Comparison of ENCODE assay signal across 34 cellular contexts in the genomic region with DNA sequence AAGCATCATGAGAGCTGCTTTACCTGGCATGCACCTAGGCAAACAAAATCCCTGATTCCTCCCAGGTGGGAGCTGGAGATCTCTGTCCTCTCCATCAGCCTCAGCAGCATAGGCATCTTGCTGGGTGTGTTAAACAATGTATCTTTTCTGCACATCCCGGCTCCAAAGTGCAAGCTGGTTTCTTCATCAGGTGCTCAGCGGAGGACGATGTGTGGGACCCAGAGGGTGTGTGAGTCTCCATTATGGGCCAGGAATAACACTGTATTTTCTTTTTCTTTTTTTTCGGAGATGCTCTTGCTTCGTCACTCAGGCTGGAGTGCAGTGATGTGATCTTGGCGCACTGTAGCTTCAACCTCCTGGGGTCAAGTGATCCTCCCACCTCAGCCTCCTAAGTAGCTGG. TPM values are rescaled to one million over a fixed set of nuclear protein-coding genes. Genes with fewer than 3 reads are reported as not detected.
"Had no signal": no experiment of that assay in that cellular context is flagged by ENCODE, and none has a peak within 500 bp of the region (broad histone marks: within the 10 kb centered on the region; RNA-seq: fewer than 3 reads in every experiment).

No MANE protein-coding gene starts in this region.

- H3K4me1 Mint-ChIP-seq: activated CD8-positive, alpha-beta memory T cell treated with anti-CD3 and anti-CD28 coated beads, Interleukin-2, amount 10 ng/mL, durations not matched to agents 7 days and 5 days had no signal

- ATAC-seq: activated CD4-positive, alpha-beta T cell treated with anti-CD3 and anti-CD28 coated beads for 36 hours; activated CD8-positive, alpha-beta memory T cell treated with anti-CD3 and anti-CD28 coated beads, Interleukin-2, amount 10 ng/mL, durations not matched to agents 7 days and 5 days; activated CD8-positive, alpha-beta T cell treated with anti-CD3 and anti-CD28 coated beads, Interleukin-2, amount 10 ng/mL, durations not matched to agents 7 days and 5 days; effector memory CD8-positive, alpha-beta T cell; gastroesophageal sphincter had no signal

- H3K9me3 ChIP-seq: esophagus squamous epithelium, gastroesophageal sphincter had no signal

- H3K4me3 ChIP-seq: esophagus squamous epithelium, gastroesophageal sphincter had no signal

- H3K27ac ChIP-seq: brain microvascular endothelial cell, epithelial cell of prostate, esophagus squamous epithelium, gastroesophageal sphincter had no signal

- H3K4me1 ChIP-seq: gastroesophageal sphincter had no signal

- DNase-seq: activated CD4-positive, alpha-beta memory T cell treated with anti-CD3 and anti-CD28 coated beads for 36 hours; activated CD4-positive, alpha-beta T cell treated with anti-CD3 and anti-CD28 coated beads for 36 hours; activated CD4-positive, alpha-beta T cell treated with anti-CD3 and anti-CD28 coated beads, Interleukin-2, amount 10 ng/mL, durations not matched to agents 24 days and 14 days; activated CD4-positive, CD25-positive, alpha-beta regulatory T cell; activated CD4-positive, CD25-positive, alpha-beta regulatory T cell treated with anti-CD3 and anti-CD28 coated beads, Interleukin-2, amount 50 U/mL, for 72 hours; activated CD8-positive, alpha-beta memory T cell treated with anti-CD3 and anti-CD28 coated beads, Interleukin-2, amount 10 ng/mL, durations not matched to agents 7 days and 5 days; activated CD8-positive, alpha-beta memory T cell treated with anti-CD3 and anti-CD28 coated beads, Interleukin-2, amount 50 U/mL, for 4 hours; activated CD8-positive, alpha-beta T cell treated with anti-CD3 and anti-CD28 coated beads, Interleukin-2, amount 10 ng/mL, durations not matched to agents 7 days and 5 days; activated gamma-delta T cell; activated naive CD4-positive, alpha-beta T cell; activated naive CD4-positive, alpha-beta T cell treated with anti-CD3 and anti-CD28 coated beads, Interleukin-2, amount 50 U/mL, for 16 hours; activated T-cell treated with anti-CD3 and anti-CD28 coated beads, Interleukin-2, amount 50 U/mL, for 1 hour; activated T-cell treated with anti-CD3 and anti-CD28 coated beads, Interleukin-2, amount 50 U/mL, for 48 hours; amniotic stem cell; anterior cingulate cortex; brain microvascular endothelial cell; cortex of kidney; dermis blood vessel endothelial cell; effector CD4-positive, alpha-beta T cell; effector memory CD8-positive, alpha-beta T cell; esophagus squamous epithelium; foreskin melanocyte; T-helper 2 cell had no signal

- H3K9me3 Mint-ChIP-seq: activated CD4-positive, alpha-beta memory T cell treated with anti-CD3 and anti-CD28 coated beads for 36 hours; activated CD4-positive, alpha-beta T cell treated with anti-CD3 and anti-CD28 coated beads, Interleukin-2, amount 10 ng/mL, durations not matched to agents 24 days and 14 days; activated T-helper 1 cell treated with anti-CD3 and anti-CD28 coated beads, Interleukin-12 subunit alpha, Interleukin-12 subunit beta, Interleukin-2, Interleukin-4 antibody, amounts not matched to agents 30 ng/mL and 10 ng/mL and 1 ng/mL, durations not matched to agents 14 hours and 24 hours and 36 hours; effector memory CD8-positive, alpha-beta T cell had no signal

- H3K4me3 Mint-ChIP-seq: activated CD4-positive, alpha-beta memory T cell treated with anti-CD3 and anti-CD28 coated beads for 36 hours; activated CD4-positive, alpha-beta T cell treated with anti-CD3 and anti-CD28 coated beads for 36 hours; activated CD4-positive, alpha-beta T cell treated with anti-CD3 and anti-CD28 coated beads, Interleukin-2, amount 10 ng/mL, durations not matched to agents 24 days and 14 days; activated CD8-positive, alpha-beta memory T cell treated with anti-CD3 and anti-CD28 coated beads, Interleukin-2, amount 10 ng/mL, durations not matched to agents 7 days and 5 days; activated CD8-positive, alpha-beta T cell treated with anti-CD3 and anti-CD28 coated beads, Interleukin-2, amount 10 ng/mL, durations not matched to agents 7 days and 5 days; activated naive CD8-positive, alpha-beta T cell; activated T-helper 1 cell treated with anti-CD3 and anti-CD28 coated beads, Interleukin-12 subunit alpha, Interleukin-12 subunit beta, Interleukin-2, Interleukin-4 antibody, amounts not matched to agents 30 ng/mL and 10 ng/mL and 1 ng/mL, durations not matched to agents 14 hours and 24 hours and 36 hours; effector memory CD8-positive, alpha-beta T cell had no signal

- H3K27me3 ChIP-seq: brain microvascular endothelial cell had no signal

- H3K36me3 Mint-ChIP-seq: activated CD4-positive, alpha-beta memory T cell treated with anti-CD3 and anti-CD28 coated beads for 36 hours; activated CD8-positive, alpha-beta memory T cell treated with anti-CD3 and anti-CD28 coated beads, Interleukin-2, amount 10 ng/mL, durations not matched to agents 7 days and 5 days; activated naive CD8-positive, alpha-beta T cell had no signal

- H3K27ac Mint-ChIP-seq: activated CD4-positive, alpha-beta memory T cell treated with anti-CD3 and anti-CD28 coated beads for 36 hours; activated CD4-positive, alpha-beta T cell treated with anti-CD3 and anti-CD28 coated beads for 36 hours; activated CD4-positive, alpha-beta T cell treated with anti-CD3 and anti-CD28 coated beads, Interleukin-2, amount 10 ng/mL, durations not matched to agents 24 days and 14 days; activated CD8-positive, alpha-beta memory T cell treated with anti-CD3 and anti-CD28 coated beads, Interleukin-2, amount 10 ng/mL, durations not matched to agents 7 days and 5 days; activated CD8-positive, alpha-beta T cell treated with anti-CD3 and anti-CD28 coated beads, Interleukin-2, amount 10 ng/mL, durations not matched to agents 7 days and 5 days; activated naive CD8-positive, alpha-beta T cell; activated T-helper 1 cell treated with anti-CD3 and anti-CD28 coated beads, Interleukin-12 subunit alpha, Interleukin-12 subunit beta, Interleukin-2, Interleukin-4 antibody, amounts not matched to agents 30 ng/mL and 10 ng/mL and 1 ng/mL, durations not matched to agents 14 hours and 24 hours and 36 hours; effector memory CD8-positive, alpha-beta T cell had no signal

- H3K36me3 ChIP-seq: brain microvascular endothelial cell had no signal

RNA-seq across cellular contexts. Expression of a gene that starts 9.9 kb away (rescaled TPM):
- total RNA-seq: activated CD4-positive, alpha-beta memory T cell treated with anti-CD3 and anti-CD28 coated beads for 36 hours; activated CD4-positive, alpha-beta T cell treated with anti-CD3 and anti-CD28 coated beads for 36 hours; activated CD4-positive, alpha-beta T cell treated with anti-CD3 and anti-CD28 coated beads, Interleukin-2, amount 10 ng/mL, durations not matched to agents 24 days and 14 days; activated CD8-positive, alpha-beta memory T cell treated with anti-CD3 and anti-CD28 coated beads for 36 hours; activated CD8-positive, alpha-beta memory T cell treated with anti-CD3 and anti-CD28 coated beads, Interleukin-2, amount 10 ng/mL, durations not matched to agents 7 days and 5 days; activated CD8-positive, alpha-beta T cell treated with anti-CD3 and anti-CD28 coated beads, Interleukin-2, amount 10 ng/mL, durations not matched to agents 7 days and 5 days; activated T-helper 1 cell treated with anti-CD3 and anti-CD28 coated beads, Interleukin-12 subunit alpha, Interleukin-12 subunit beta, Interleukin-2, Interleukin-4 antibody, amounts not matched to agents 30 ng/mL and 10 ng/mL and 1 ng/mL, durations not matched to agents 14 hours and 24 hours and 36 hours; bronchial epithelial cell; chondrocyte; dermis blood vessel endothelial cell; fibroblast of lung; fibroblast of villous mesenchyme; glomerular endothelial cell; T-helper 1 cell treated with Interleukin-12 subunit alpha and Interleukin-12 subunit beta and Interleukin-4 antibody, amounts not matched to agents 30 ng/mL and 1 ng/mL, for 36 hours had no signal
- polyA plus RNA-seq: fibroblast of lung had no signal
